Comparison of ENCODE assay signal across 10 cellular contexts in genomic region chr16:27330542-27330941, GRCh38. TPM values are rescaled to one million over a fixed set of nuclear protein-coding genes. Genes with fewer than 3 reads are reported as not detected.
DNase-seq lines count a peak whose midpoint lies in the region; ATAC-seq, FAIRE-seq and TF ChIP-seq lines count a peak whose summit lies in the region.
"Had no signal": no experiment of that assay in that cellular context is flagged by ENCODE, and none has a peak within 500 bp of the region (broad histone marks: within the 10 kb centered on the region; RNA-seq: fewer than 3 reads in every experiment).

No MANE protein-coding gene starts in this region.

- peaks cover 41% of the 10 kb centered on the region for H3K4me1 ChIP-seq in A673 (ENCODE audit: insufficient read depth, low read length, poor library complexity, severe bottlenecking)
- H3K4me1 ChIP-seq in endothelial cell of umbilical vein (ENCODE audit: control insufficient read depth, extremely low read depth, insufficient read depth, low read length): peaks cover 59% of the 10 kb centered on the region

- intact Hi-C loops in A673 (cut with micrococcal nuclease; ENCODE audit: unreplicated experiment): no loop called here
- intact Hi-C loops in endothelial cell of umbilical vein (cut with micrococcal nuclease): loop anchor here (5.0 kb wide), 1 partner anchor 37 kb away; no protein-coding TSS in a partner anchor

- TF ChIP-seq CTCF in A673 (conservative IDR thresholded peaks at IDR 0.05; ENCODE audit: low read depth, low read length) (no peak), endothelial cell of umbilical vein (IDR thresholded peaks at IDR 0.05; ENCODE audit: extremely low read depth in 1 of 2, insufficient read depth in 1 of 2, low read depth in 1 of 2, low read length in 2 of 2) (no peak)

- H4K20me1 ChIP-seq in endothelial cell of umbilical vein (replicated peaks; ENCODE audit: control insufficient read depth, extremely low read depth, insufficient read depth, low read length): no peaks in the 10 kb centered on the region

- H2AFZ ChIP-seq in endothelial cell of umbilical vein (ENCODE audit: low read depth, low read length): no peak overlapping the region

- H3K36me3 ChIP-seq in A673 (ENCODE audit: insufficient read depth, low read length, poor library complexity, severe bottlenecking): no peaks in the 10 kb centered on the region
- peaks cover 61% of the 10 kb centered on the region for H3K36me3 ChIP-seq in MG63
- peaks cover 13 to 19% of the 10 kb centered on the region in 2 experiments for H3K36me3 ChIP-seq in endothelial cell of umbilical vein (ENCODE audit: control insufficient read depth in 2 of 2, extremely low read depth in 1 of 2, insufficient read depth in 2 of 2, low read length in 2 of 2)

- BruUV-seq in A673 (replicated peaks; lab: Mats Ljungman, UMichigan) (no TSS peak), endothelial cell of umbilical vein (replicated peaks; lab: Mats Ljungman, UMichigan) (no TSS peak)

- CTCF ChIA-PET in A673 (lab: Charles Lee) (no interaction called here), endothelial cell of umbilical vein (lab: Charles Lee) (interaction anchor here (2.2 kb wide), 1 partner anchor 95 kb away, joined by 16 read pairs; no protein-coding TSS in a partner anchor)

- no peaks in the 10 kb centered on the region for H3K27me3 Mint-ChIP-seq in naive thymus-derived CD8-positive, alpha-beta T cell

- TF ChIP-seq POLR2A in endothelial cell of umbilical vein (IDR thresholded peaks at IDR 0.05; ENCODE audit: low read depth, low read length): no peak

- peaks cover 27 to 79% (median 66%) of the 10 kb centered on the region in 4 donors for H3K4me1 Mint-ChIP-seq in naive thymus-derived CD8-positive, alpha-beta T cell

- ATAC-seq in naive thymus-derived CD8-positive, alpha-beta T cell: no peak
- no peak for ATAC-seq in left lobe of liver

- no peak for FAIRE-seq in endothelial cell of umbilical vein (lab: Jason Lieb, UNC)

- no peak overlapping the region for H3K4me3 Mint-ChIP-seq in naive thymus-derived CD8-positive, alpha-beta T cell
- H3K4me3 Mint-ChIP-seq: H9 had no signal

- H3K4me3 ChIP-seq in A673 (ENCODE audit: low read depth, low read length, poor library complexity, severe bottlenecking) (no peak overlapping the region), MG63 (no peak overlapping the region), endothelial cell of umbilical vein (replicated peaks in 1 of 3; ENCODE audit: insufficient read depth in 1 of 3, low read depth in 1 of 3, low read length in 3 of 3) (no peak overlapping the region)

- H3K9me3 ChIP-seq in A673 (ENCODE audit: low read depth, low read length, poor library complexity, severe bottlenecking) (no peaks in the 10 kb centered on the region), MG63 (peaks cover 10% of the 10 kb centered on the region; the same call in 1 of the 2 replicates), endothelial cell of umbilical vein (replicated peaks; ENCODE audit: control insufficient read depth, insufficient read depth, low read length) (no peaks in the 10 kb centered on the region)

- peaks cover 71% of the 10 kb centered on the region for H3K79me2 ChIP-seq in endothelial cell of umbilical vein (ENCODE audit: control insufficient read depth, insufficient read depth, low read length)

- H3K9me1 ChIP-seq in endothelial cell of umbilical vein (replicated peaks; ENCODE audit: control insufficient read depth, extremely low read depth, insufficient read depth, low read length): no peaks in the 10 kb centered on the region

- H3K4me2 ChIP-seq in endothelial cell of umbilical vein (ENCODE audit: insufficient read depth, low read length): no peak overlapping the region

- POLR2A ChIA-PET in A673 (lab: Charles Lee; ENCODE audit: low non-redundant PET): no interaction called here
- POLR2A ChIA-PET in endothelial cell of umbilical vein (lab: Charles Lee): no interaction called here
- POLR2A ChIA-PET in naive thymus-derived CD8-positive, alpha-beta T cell (lab: Charles Lee): interaction anchor here (1.0 to 1.6 kb wide), 4 partner anchors 15 to 94 kb away, joined by 3 to 4 read pairs (median 4); no protein-coding TSS in a partner anchor

- peak overlapping the region; percentile 49 for H3K9ac ChIP-seq in endothelial cell of umbilical vein (replicated peaks; ENCODE audit: extremely low read depth, insufficient read depth, low read length)

- dilution Hi-C loops in endothelial cell of umbilical vein (cut with MboI; ENCODE audit: extremely low pct_ligation_motif_present, low sequenced_read_pairs): no loop called here

- peak overlapping the region; percentile 52 for H3K27ac ChIP-seq in A673 (ENCODE audit: low read depth, low read length, poor library complexity, severe bottlenecking)
- peak overlapping the region; percentile 84 for H3K27ac ChIP-seq in endothelial cell of umbilical vein (ENCODE audit: insufficient read depth, low read depth, low read length)

- H3K27me3 ChIP-seq in A673 (replicated peaks; ENCODE audit: insufficient read depth, low read depth, low read length, poor library complexity) (no peaks in the 10 kb centered on the region), MG63 (no peaks in the 10 kb centered on the region), endothelial cell of umbilical vein (ENCODE audit: control insufficient read depth in 2 of 2, insufficient read depth in 2 of 2, low read length in 2 of 2) (no peaks in the 10 kb centered on the region)

- H3K36me3 Mint-ChIP-seq in naive thymus-derived CD8-positive, alpha-beta T cell: peaks cover 4 to 67% (median 21%) of the 10 kb centered on the region in 3 donors

- DNase-seq in A673 (ENCODE audit: low spot score): peak; percentile 67
- peak; percentile 93 for DNase-seq in MG63
- peak; percentile 62 for DNase-seq in endothelial cell of umbilical vein (ENCODE audit: low read depth, low spot score)
- no peak for DNase-seq in naive thymus-derived CD8-positive, alpha-beta T cell
- DNase-seq in left lobe of liver (ENCODE audit: low spot score): no peak
- DNase-seq in NCI-H2029 treated with DMSO at 0.1 percent for 48 hours (lab: John Stamatoyannopoulos, UW): no peak
- no peak for DNase-seq in HT-29 (ENCODE audit: low spot score)
- DNase-seq in NCI-H1048 (lab: John Stamatoyannopoulos, UW): no peak
- DNase-seq: H9, NCI-H1436 treated with DMSO at 0.1 percent for 48 hours had no signal

- H3K9me3 Mint-ChIP-seq in naive thymus-derived CD8-positive, alpha-beta T cell: no peaks in the 10 kb centered on the region
- H3K9me3 Mint-ChIP-seq: H9 had no signal

- peak overlapping the region in 9 of 10 donors; percentile 21 to 90 (median 78) for H3K27ac Mint-ChIP-seq in naive thymus-derived CD8-positive, alpha-beta T cell

TF ChIP-seq in endothelial cell of umbilical vein, 7 proteins besides CTCF, POLR2A, EP300 and RAD21:
- TF ChIP-seq MYC (IDR thresholded peaks at IDR 0.05; ENCODE audit: low read depth, low read length): no peak
- TF ChIP-seq FOS (IDR thresholded peaks at IDR 0.05; ENCODE audit: borderline replicate concordance, insufficient read depth, low read length): no peak

RNA-seq across cellular contexts. Expression of gene IL4R, which starts 16.8 kb away (rescaled TPM):
- total RNA-seq in A673 (2021) (22.9 and 27.4 TPM in 2 replicates), endothelial cell of umbilical vein (139 and 150 TPM in 2 replicates), left lobe of liver (51.4 TPM)
- 26.1 and 40.9 TPM in 2 replicates for total RNA-seq in MG63 (2014; rRNA removed; shearing (Covaris generic); ENCODE audit: low replicate concordance)
- polyA plus RNA-seq in endothelial cell of umbilical vein: 138 and 146 TPM in 2 replicates
- 66.6 and 74.7 TPM in 2 replicates for polyA plus RNA-seq in endothelial cell of umbilical vein (2011; cell fraction: cytosol; rRNA removed)
- polyA plus RNA-seq in endothelial cell of umbilical vein (2011; cell fraction: nucleus; rRNA removed): 157 and 166 TPM in 2 replicates
- polyA plus RNA-seq in endothelial cell of umbilical vein (2012): 42.3 and 46.7 TPM in 2 replicates
- polyA minus RNA-seq in endothelial cell of umbilical vein: 178 and 179 TPM in 2 replicates
- 15.6 TPM for polyA minus RNA-seq in endothelial cell of umbilical vein (2011; cell fraction: cytosol; rRNA and poly(A)+ RNA removed)
- 84.3 and 84.5 TPM in 2 replicates for polyA minus RNA-seq in endothelial cell of umbilical vein (2011; cell fraction: nucleus; rRNA and poly(A)+ RNA removed)
- 100 to 1,000 TPM; 117 to 120 TPM for total RNA-seq in naive thymus-derived CD8-positive, alpha-beta T cell
- 10 to 100 TPM; 18.8 to 49.4 (median 34.7) TPM for polyA plus RNA-seq in naive thymus-derived CD8-positive, alpha-beta T cell
- total RNA-seq in HT-29 (2014; rRNA removed; shearing (Covaris generic)): 49.1 and 58.2 TPM in 2 replicates

Comparison
In these comparisons a context has a peak if more than half of its experiments do, and no peak if none do; other contexts are left out.
1. DNase-seq: peak in A673 (single experiment), MG63 (single experiment) and endothelial cell of umbilical vein (single experiment); none in naive thymus-derived CD8-positive, alpha-beta T cell (0 of 10), left lobe of liver (single experiment), NCI-H2029 treated with DMSO at 0.1 percent for 48 hours (single experiment), HT-29 (single experiment) and NCI-H1048 (single experiment).